ENCODE assay signal across 4 cellular contexts in the genomic region with DNA sequence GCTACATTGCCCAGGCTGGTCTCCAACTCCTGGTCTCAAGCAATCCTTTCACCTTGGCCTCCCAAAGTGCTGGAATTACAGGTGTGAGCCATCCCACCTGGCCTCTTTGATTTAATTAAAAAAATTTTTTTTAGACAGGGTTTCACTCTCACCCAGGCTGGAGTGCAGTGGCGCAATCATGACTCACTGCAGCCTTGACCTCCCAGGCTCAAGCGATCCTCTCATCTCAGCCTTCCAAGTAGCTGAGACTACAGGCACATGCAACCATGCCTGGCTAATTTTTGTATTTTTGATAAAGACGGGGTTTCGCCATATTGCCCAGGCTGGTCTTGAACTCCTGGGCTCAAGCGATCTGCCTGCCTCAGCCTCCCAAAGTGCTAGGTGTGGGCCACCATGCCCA. TPM values are rescaled to one million over a fixed set of nuclear protein-coding genes. Genes with fewer than 3 reads are reported as not detected.
"Had no signal": no experiment of that assay in that cellular context is flagged by ENCODE, and none has a peak within 500 bp of the region (broad histone marks: within the 10 kb centered on the region; RNA-seq: fewer than 3 reads in every experiment).

No MANE protein-coding gene starts in this region.

RNA-seq across cellular contexts. Expression of a gene that starts 26.2 kb away (rescaled TPM):
- total RNA-seq: activated CD4-positive, alpha-beta memory T cell treated with anti-CD3 and anti-CD28 coated beads, Interleukin-2, amount 10 ng/mL, durations not matched to agents 7 days and 5 days; activated CD8-positive, alpha-beta memory T cell treated with anti-CD3 and anti-CD28 coated beads for 36 hours; activated naive CD4-positive, alpha-beta T cell treated with anti-CD3 and anti-CD28 coated beads for 36 hours; activated T-helper 17 cell treated with anti-CD3 and anti-CD28 coated beads, Interleukin-2, amount 50 U/mL, for 72 hours had no signal
